In the genomic region with DNA sequence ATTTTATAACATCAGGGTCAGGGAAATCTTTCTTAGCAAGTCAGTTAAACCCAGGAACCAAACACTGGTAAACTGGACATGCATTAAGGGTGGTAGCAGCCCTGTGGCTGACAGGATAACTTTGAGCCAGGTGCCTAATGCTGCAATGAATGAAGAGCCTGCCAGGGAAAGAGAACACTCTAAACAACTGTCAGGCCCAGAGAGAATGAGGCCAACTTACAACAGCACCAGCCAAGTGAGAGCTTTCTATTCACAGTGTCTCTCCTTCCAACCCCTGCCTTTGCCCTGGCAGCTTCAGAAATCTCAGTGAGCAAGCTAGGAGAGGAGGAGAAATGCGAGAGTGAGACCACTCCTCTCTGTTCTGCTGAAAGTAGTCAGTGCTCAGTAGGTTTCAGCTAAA, we compare ENCODE assay signal across 15 cellular contexts.
"Had no signal": no experiment of that assay in that cellular context is flagged by ENCODE, and none has a peak within 500 bp of the region (broad histone marks: within the 10 kb centered on the region; RNA-seq: fewer than 3 reads in every experiment).

No MANE protein-coding gene starts in this region.

- H3K4me3 Mint-ChIP-seq: activated naive CD8-positive, alpha-beta T cell treated with anti-CD3 and anti-CD28 coated beads, Interleukin-2, amount 10 ng/mL, durations not matched to agents 7 days and 5 days; activated T-cell treated with anti-CD3 and anti-CD28 coated beads, Interleukin-2, amount 50 U/mL, for 72 hours; neural crest cell; stimulated activated naive B cell treated with anti-CD40 and anti-IgM and Interleukin-4, amounts not matched to agents 10 μg/mL and 1 μg/mL and 100 μg/mL, for 72 hours had no signal

- H3K36me3 ChIP-seq: breast epithelium, ovary, right lobe of liver, spleen had no signal

- ATAC-seq: activated CD4-positive, CD25-positive, alpha-beta regulatory T cell treated with anti-CD3 and anti-CD28 coated beads, Interleukin-2, amount 50 U/mL, for 24 hours; activated T-cell treated with anti-CD3 and anti-CD28 coated beads, Interleukin-2, amount 50 U/mL, for 72 hours; esophagus mucosa; right lobe of liver; stimulated activated naive B cell treated with anti-CD40 and anti-IgM and Interleukin-4, amounts not matched to agents 10 μg/mL and 1 μg/mL and 100 μg/mL, for 72 hours had no signal

- FAIRE-seq: endometrium, islet of Langerhans had no signal

- H3K9me3 Mint-ChIP-seq: activated naive CD8-positive, alpha-beta T cell treated with anti-CD3 and anti-CD28 coated beads, Interleukin-2, amount 10 ng/mL, durations not matched to agents 7 days and 5 days; activated T-cell treated with anti-CD3 and anti-CD28 coated beads, Interleukin-2, amount 50 U/mL, for 72 hours; neural crest cell; stimulated activated naive B cell treated with anti-CD40 and anti-IgM and Interleukin-4, amounts not matched to agents 10 μg/mL and 1 μg/mL and 100 μg/mL, for 72 hours had no signal

- H3K9me3 ChIP-seq: breast epithelium, ovary, right lobe of liver, spleen had no signal

- H3K27ac ChIP-seq: breast epithelium, ovary, right lobe of liver, spleen had no signal

- H3K4me3 ChIP-seq: breast epithelium, ovary, right lobe of liver, spleen had no signal

- DNase-seq: activated gamma-delta T cell treated with Interleukin-2 at 50 U/mL for 16 hours; activated naive CD8-positive, alpha-beta T cell treated with anti-CD3 and anti-CD28 coated beads, Interleukin-2, amount 10 ng/mL, durations not matched to agents 7 days and 5 days; activated T-cell treated with anti-CD3 and anti-CD28 coated beads, Interleukin-2, amount 50 U/mL, for 72 hours; ovary; right lobe of liver; spleen; stimulated activated CD4-positive, alpha-beta T cell treated with anti-CD3 and anti-CD28 coated beads, Interleukin-1b, Interleukin-23, amount 100 ng/mL, for 48 hours; stimulated activated naive B cell treated with anti-CD40 and anti-IgM and Interleukin-4, amounts not matched to agents 10 μg/mL and 1 μg/mL and 100 μg/mL, for 72 hours; trophoblast cell had no signal

- H3K4me1 ChIP-seq: breast epithelium, right lobe of liver had no signal

- H3K36me3 Mint-ChIP-seq: activated naive CD8-positive, alpha-beta T cell treated with anti-CD3 and anti-CD28 coated beads, Interleukin-2, amount 10 ng/mL, durations not matched to agents 7 days and 5 days; stimulated activated naive B cell treated with anti-CD40 and anti-IgM and Interleukin-4, amounts not matched to agents 10 μg/mL and 1 μg/mL and 100 μg/mL, for 72 hours had no signal

- H3K27ac Mint-ChIP-seq: activated naive CD8-positive, alpha-beta T cell treated with anti-CD3 and anti-CD28 coated beads, Interleukin-2, amount 10 ng/mL, durations not matched to agents 7 days and 5 days; activated T-cell treated with anti-CD3 and anti-CD28 coated beads, Interleukin-2, amount 50 U/mL, for 72 hours; stimulated activated naive B cell treated with anti-CD40 and anti-IgM and Interleukin-4, amounts not matched to agents 10 μg/mL and 1 μg/mL and 100 μg/mL, for 72 hours had no signal

- H3K27me3 ChIP-seq: breast epithelium, ovary, right lobe of liver had no signal

- H3K27me3 Mint-ChIP-seq: stimulated activated naive B cell treated with anti-CD40 and anti-IgM and Interleukin-4, amounts not matched to agents 10 μg/mL and 1 μg/mL and 100 μg/mL, for 72 hours had no signal
